26 cellular contexts compared by ENCODE assay signal in the genomic region with DNA sequence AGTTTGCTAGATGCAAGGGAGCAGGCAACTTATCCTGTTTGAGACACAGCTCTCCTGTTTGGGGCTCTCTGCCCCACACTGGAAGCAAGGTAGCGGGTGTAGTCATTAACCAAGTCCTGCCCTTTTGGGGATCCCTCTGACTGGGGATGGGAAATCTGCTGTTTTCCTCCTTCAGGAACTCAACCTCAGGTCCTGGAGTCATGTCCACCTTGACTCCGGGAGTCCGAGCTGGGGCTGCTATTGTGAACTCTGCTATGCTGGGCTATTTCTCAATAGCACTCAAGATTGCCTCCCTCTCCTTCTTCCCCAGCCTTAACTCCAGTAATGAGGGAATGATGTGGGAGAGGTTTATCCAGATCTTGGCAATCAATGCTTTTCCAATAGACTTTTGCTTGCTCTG. TPM values are rescaled to one million over a fixed set of nuclear protein-coding genes. Genes with fewer than 3 reads are reported as not detected.
DNase-seq lines count a peak whose midpoint lies in the region; ATAC-seq and TF ChIP-seq lines count a peak whose summit lies in the region.
"Had no signal": no experiment of that assay in that cellular context is flagged by ENCODE, and none has a peak within 500 bp of the region (broad histone marks: within the 10 kb centered on the region; RNA-seq: fewer than 3 reads in every experiment).

No MANE protein-coding gene starts in this region.

- H3K27ac Mint-ChIP-seq in H9 (no peak overlapping the region), osteocyte (ENCODE audit: unreplicated experiment) (no peak overlapping the region)
- no peak overlapping the region for H3K27ac Mint-ChIP-seq in T-helper 2 cell treated with Interferon-gamma antibody and Interleukin-4, amounts not matched to agents 5 μg/mL and 100 μg/mL, for 36 hours
- H3K27ac Mint-ChIP-seq: CD14-positive monocyte; CD4-positive, alpha-beta memory T cell; CD4-positive, CD25-positive, alpha-beta regulatory T cell; CD8-positive, alpha-beta memory T cell had no signal

- H2BK120ac ChIP-seq in H9 (ENCODE audit: low read depth, low read length, poor library complexity, severe bottlenecking), result no peak overlapping the region

- H3K27me3 ChIP-seq in H9 (ENCODE audit: insufficient read depth, low read length), result no peaks in the 10 kb centered on the region; the same call in 1 of the 2 replicates
- H3K27me3 ChIP-seq in OCI-LY1 (ENCODE audit: insufficient read depth, low read length), result no peaks in the 10 kb centered on the region
- peaks cover 0 to 33% (median 0%) of the 10 kb centered on the region in 4 donors for H3K27me3 ChIP-seq in esophagus muscularis mucosa
- H3K27me3 ChIP-seq: BE2C, BLaER1 had no signal

- no peak overlapping the region for H3K56ac ChIP-seq in H9 (ENCODE audit: insufficient read length, low read depth, low read length)

- no peak overlapping the region for H4K5ac ChIP-seq in H9 (ENCODE audit: insufficient read length, low read depth, low read length)

- no peak overlapping the region for H2AK5ac ChIP-seq in H9 (ENCODE audit: insufficient read length, low read length)

- H3K4me1 ChIP-seq in H9 (ENCODE audit: insufficient read depth, low read length), result no peaks in the 10 kb centered on the region
- H3K4me1 ChIP-seq in OCI-LY1 (ENCODE audit: insufficient read depth, low read length, severe bottlenecking), result peaks cover 37% of the 10 kb centered on the region
- no peaks in the 10 kb centered on the region for H3K4me1 ChIP-seq in esophagus muscularis mucosa

- H2BK5ac ChIP-seq in H9 (ENCODE audit: insufficient read length, low read length), result no peak overlapping the region

- TF ChIP-seq CTCF in H9 (conservative IDR thresholded peaks at IDR 0.05) (no peak), OCI-LY1 (IDR thresholded peaks at IDR 0.05; ENCODE audit: low read length) (no peak), esophagus muscularis mucosa (IDR thresholded peaks at IDR 0.05) (no peak), osteocyte (IDR thresholded peaks at IDR 0.05) (no peak)

- H2AFZ ChIP-seq in H9 (ENCODE audit: low read length), result no peak overlapping the region
- no peak overlapping the region for H2AFZ ChIP-seq in OCI-LY1 (ENCODE audit: low read length)

- peak; percentile 13 for DNase-seq in H9
- peak; percentile 72 for DNase-seq in esophagus muscularis mucosa (ENCODE audit: extremely low spot score)
- peak; percentile 51 for DNase-seq in osteocyte (ENCODE audit: extremely low spot score, unreplicated experiment)
- DNase-seq in A172 (ENCODE audit: low spot score), result no peak
- DNase-seq in T-helper 2 cell treated with Interferon-gamma antibody and Interleukin-4, amounts not matched to agents 5 μg/mL and 100 μg/mL, for 36 hours (ENCODE audit: low spot score), result no peak
- DNase-seq: ACHN; BE2C; C1 segment of cervical spinal cord; CD4-positive, alpha-beta memory T cell; CD4-positive, CD25-positive, alpha-beta regulatory T cell; CD8-positive, alpha-beta memory T cell; COR-L47; DMS 273 treated with DMSO at 0.1 percent for 48 hours; DMS153; DMS53; DMS79; DND-41; EL; GDM1 had no signal

- ATAC-seq in GM18505 (IDR thresholded peaks at IDR 0.05; ENCODE audit: unreplicated experiment) (no peak), HG02623 (IDR thresholded peaks at IDR 0.05; ENCODE audit: unreplicated experiment) (no peak)
- ATAC-seq: GM12878 had no signal

- WGBS in H9 (ENCODE audit: extremely low coverage, insufficient read length, low lambda C conversion rate), result no CpG with 5 or more reads among the region's 3 CpGs
- 91% methylated on average over 3 of the region's 3 CpGs for WGBS in esophagus muscularis mucosa

- TF ChIP-seq POLR2A in esophagus muscularis mucosa (IDR thresholded peaks at IDR 0.05; ENCODE audit: low read depth) (no peak), GM18505 (IDR thresholded peaks at IDR 0.05; ENCODE audit: borderline replicate concordance, extremely low read depth, insufficient read depth, insufficient read length) (no peak)

- no peaks in the 10 kb centered on the region for H4K20me1 ChIP-seq in H9 (ENCODE audit: control insufficient read depth, insufficient read depth, insufficient read length)
- H4K20me1 ChIP-seq in OCI-LY1 (ENCODE audit: insufficient read depth, low read length), result no peaks in the 10 kb centered on the region
- H4K20me1 ChIP-seq: BLaER1 had no signal

- no peak overlapping the region for H2BK20ac ChIP-seq in H9 (ENCODE audit: low read depth, low read length, poor library complexity, severe bottlenecking)

- H3K4me3 ChIP-seq in OCI-LY1 (ENCODE audit: low read depth, low read length, poor library complexity, severe bottlenecking) (no peak overlapping the region), esophagus muscularis mucosa (no peak overlapping the region)
- H3K4me3 ChIP-seq: BLaER1, GM12878 had no signal

- peaks cover 3% of the 10 kb centered on the region for H3K27me3 Mint-ChIP-seq in H9 (ENCODE audit: low read depth)
- H3K27me3 Mint-ChIP-seq in osteocyte (ENCODE audit: unreplicated experiment), result peaks cover 41% of the 10 kb centered on the region
- peaks cover 24% of the 10 kb centered on the region for H3K27me3 Mint-ChIP-seq in T-helper 2 cell treated with Interferon-gamma antibody and Interleukin-4, amounts not matched to agents 5 μg/mL and 100 μg/mL, for 36 hours (ENCODE audit: low read depth)

- no peak overlapping the region for H3K23ac ChIP-seq in H9 (ENCODE audit: insufficient read length, low read depth, low read length)

- no peak overlapping the region for H3K4ac ChIP-seq in H9 (ENCODE audit: low read depth, low read length)

- H3K9ac ChIP-seq in H9 (ENCODE audit: extremely low read depth, insufficient read length, low read length), result no peak overlapping the region
- no peak overlapping the region; the same call in 1 of the 2 replicates for H3K9ac ChIP-seq in OCI-LY1 (ENCODE audit: low read length)
- H3K9ac ChIP-seq: BLaER1 had no signal

- H3K4me2 ChIP-seq in H9 (ENCODE audit: insufficient read depth, insufficient read length, low read length), result no peak overlapping the region
- no peak overlapping the region for H3K4me2 ChIP-seq in OCI-LY1 (ENCODE audit: low read length)

- H2BK12ac ChIP-seq in H9 (ENCODE audit: insufficient read length, low read depth, low read length), result no peak overlapping the region

- H3K36me3 ChIP-seq in OCI-LY1 (ENCODE audit: insufficient read depth, low read length) (no peaks in the 10 kb centered on the region), esophagus muscularis mucosa (no peaks in the 10 kb centered on the region)
- H3K36me3 ChIP-seq: BE2C, BLaER1 had no signal

- H3K4me1 Mint-ChIP-seq in H9 (peaks cover 17 to 24% of the 10 kb centered on the region in 2 experiments), osteocyte (ENCODE audit: unreplicated experiment) (no peaks in the 10 kb centered on the region)
- H3K4me1 Mint-ChIP-seq in T-helper 2 cell treated with Interferon-gamma antibody and Interleukin-4, amounts not matched to agents 5 μg/mL and 100 μg/mL, for 36 hours (ENCODE audit: low read depth), result no peaks in the 10 kb centered on the region
- H3K4me1 Mint-ChIP-seq: CD4-positive, alpha-beta memory T cell; CD4-positive, CD25-positive, alpha-beta regulatory T cell; CD8-positive, alpha-beta memory T cell had no signal

- no peak overlapping the region for H3K27ac ChIP-seq in H9 (ENCODE audit: insufficient read length, low read depth, low read length)
- H3K27ac ChIP-seq in OCI-LY1 (ENCODE audit: low read depth, low read length, poor library complexity, severe bottlenecking), result peak overlapping the region; percentile 20
- no peak overlapping the region for H3K27ac ChIP-seq in esophagus muscularis mucosa (replicated peaks in 1 of 4)
- H3K27ac ChIP-seq: 22Rv1, BLaER1 had no signal

- H3K9me3 ChIP-seq in H9 (ENCODE audit: control insufficient read depth, low read depth, low read length), result no peaks in the 10 kb centered on the region
- H3K9me3 ChIP-seq in OCI-LY1 (ENCODE audit: low read length), result no peaks in the 10 kb centered on the region; the same call in 1 of the 2 replicates
- H3K9me3 ChIP-seq in esophagus muscularis mucosa, result no peaks in the 10 kb centered on the region
- H3K9me3 ChIP-seq: BE2C, BLaER1 had no signal

- no peak overlapping the region for H3K18ac ChIP-seq in H9 (ENCODE audit: insufficient read length, low read depth, low read length)

- no peak overlapping the region for H4K91ac ChIP-seq in H9 (ENCODE audit: insufficient read length, low read depth, low read length)

- no peak overlapping the region for H3T11ph ChIP-seq in H9 (ENCODE audit: low read length)

- no peak for TF ChIP-seq EP300 in esophagus muscularis mucosa (IDR thresholded peaks at IDR 0.05)

- H3K36me3 Mint-ChIP-seq in H9 (ENCODE audit: insufficient read depth in 1 of 3, low read depth in 3 of 3), result no peaks in the 10 kb centered on the region
- no peaks in the 10 kb centered on the region for H3K36me3 Mint-ChIP-seq in osteocyte (ENCODE audit: unreplicated experiment)
- no peaks in the 10 kb centered on the region for H3K36me3 Mint-ChIP-seq in T-helper 2 cell treated with Interferon-gamma antibody and Interleukin-4, amounts not matched to agents 5 μg/mL and 100 μg/mL, for 36 hours (ENCODE audit: low read depth)
- H3K36me3 Mint-ChIP-seq: CD14-positive monocyte; CD4-positive, alpha-beta memory T cell; CD4-positive, CD25-positive, alpha-beta regulatory T cell had no signal

- H3K79me2 ChIP-seq in H9 (ENCODE audit: insufficient read depth, low read length) (no peaks in the 10 kb centered on the region; the same call in 1 of the 2 replicates), OCI-LY1 (ENCODE audit: insufficient read depth, low read length) (no peaks in the 10 kb centered on the region)

- no peak overlapping the region for H2BK15ac ChIP-seq in H9 (ENCODE audit: low read depth, low read length)

- no peaks in the 10 kb centered on the region for H3F3A ChIP-seq in OCI-LY1 (ENCODE audit: insufficient read depth, low read length)

- no peaks in the 10 kb centered on the region for H3K9me2 ChIP-seq in OCI-LY1 (ENCODE audit: low read depth, low read length)

- H3K14ac ChIP-seq in H9 (ENCODE audit: insufficient read depth, low read length), result no peak overlapping the region

- H3K4me3 Mint-ChIP-seq in H9, result no peak overlapping the region
- H3K4me3 Mint-ChIP-seq in osteocyte (ENCODE audit: unreplicated experiment), result no peak overlapping the region
- no peak overlapping the region for H3K4me3 Mint-ChIP-seq in T-helper 2 cell treated with Interferon-gamma antibody and Interleukin-4, amounts not matched to agents 5 μg/mL and 100 μg/mL, for 36 hours
- H3K4me3 Mint-ChIP-seq: CD14-positive monocyte; CD4-positive, alpha-beta memory T cell; CD4-positive, CD25-positive, alpha-beta regulatory T cell; CD8-positive, alpha-beta memory T cell had no signal

- no peak overlapping the region for H4K8ac ChIP-seq in H9 (replicated peaks; ENCODE audit: insufficient read length, low read depth, low read length)

- intact Hi-C loops in esophagus muscularis mucosa (cut with DNase I), result no loop called here

- H3K79me1 ChIP-seq in H9 (ENCODE audit: insufficient read depth, low read depth, low read length, poor library complexity, severe bottlenecking), result no peaks in the 10 kb centered on the region

- H3K23me2 ChIP-seq in H9 (ENCODE audit: insufficient read length, low read depth, low read length, poor library complexity, severe bottlenecking), result no peaks in the 10 kb centered on the region

- H3K9me3 Mint-ChIP-seq in H9 (no peaks in the 10 kb centered on the region; a peak in 1 of 5 replicates), osteocyte (ENCODE audit: unreplicated experiment) (no peaks in the 10 kb centered on the region)
- no peaks in the 10 kb centered on the region for H3K9me3 Mint-ChIP-seq in T-helper 2 cell treated with Interferon-gamma antibody and Interleukin-4, amounts not matched to agents 5 μg/mL and 100 μg/mL, for 36 hours
- H3K9me3 Mint-ChIP-seq: CD8-positive, alpha-beta memory T cell had no signal

RNA-seq across cellular contexts. Expression of a gene that starts 54.1 kb away (rescaled TPM):
- total RNA-seq in H9 (2021), result 48.2 and 51.5 TPM in 2 replicates
- total RNA-seq in esophagus muscularis mucosa, result 10 to 100 TPM; 32.5 to 37.7 (median 35.0) TPM
- total RNA-seq in osteocyte, result 45.0 and 51.4 TPM in 2 replicates
- total RNA-seq in A172 (2014; rRNA removed; shearing (Covaris generic)), result 17.0 and 19.1 TPM in 2 replicates

Comparison
In these comparisons a context has a peak if more than half of its experiments do, and no peak if none do; other contexts are left out.
1. DNase-seq: peak in H9 (single experiment), esophagus muscularis mucosa (single experiment) and osteocyte (single experiment); none in A172 (single experiment) and T-helper 2 cell treated with Interferon-gamma antibody and Interleukin-4, amounts not matched to agents 5 μg/mL and 100 μg/mL, for 36 hours (single experiment).